28 cellular contexts compared by ENCODE assay signal in the genomic region with DNA sequence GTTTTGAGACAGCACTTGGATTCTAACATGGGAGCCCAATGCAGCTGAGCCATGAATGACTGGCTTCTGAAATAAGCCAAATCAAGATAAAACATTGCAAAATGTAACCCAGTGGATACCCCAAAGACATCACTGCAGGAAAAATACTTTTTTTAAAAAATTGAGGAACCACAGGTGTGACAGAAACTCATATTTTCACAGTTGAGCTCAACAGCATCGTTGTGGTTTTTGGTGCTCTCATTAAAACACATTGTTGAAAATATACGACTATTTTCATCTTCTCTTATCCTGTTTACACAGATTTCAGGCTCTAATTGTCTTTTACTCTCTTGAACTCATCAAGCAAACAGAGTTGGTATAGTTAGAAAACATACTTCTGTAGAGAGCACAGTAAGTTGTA.
"Had no signal": no experiment of that assay in that cellular context is flagged by ENCODE, and none has a peak within 500 bp of the region (broad histone marks: within the 10 kb centered on the region; RNA-seq: fewer than 3 reads in every experiment).

No MANE protein-coding gene starts in this region.

- H3K27me3 ChIP-seq: brain microvascular endothelial cell, esophagus squamous epithelium, gastroesophageal sphincter, heart right ventricle, hepatocyte had no signal

- H3K36me3 ChIP-seq: brain microvascular endothelial cell, esophagus squamous epithelium, gastroesophageal sphincter, heart right ventricle had no signal

- H3K4me1 ChIP-seq: esophagus squamous epithelium, gastroesophageal sphincter, heart right ventricle had no signal

- H3K4me3 ChIP-seq: esophagus squamous epithelium, gastroesophageal sphincter, heart right ventricle, hepatocyte had no signal

- H3K27ac ChIP-seq: brain microvascular endothelial cell, epithelial cell of prostate, esophagus squamous epithelium, gastroesophageal sphincter, heart right ventricle, hepatocyte had no signal

- H3K9me3 ChIP-seq: esophagus squamous epithelium, gastroesophageal sphincter had no signal

- DNase-seq: activated CD4-positive, alpha-beta memory T cell treated with anti-CD3 and anti-CD28 coated beads for 36 hours; activated CD4-positive, alpha-beta T cell treated with anti-CD3 and anti-CD28 coated beads for 36 hours; activated CD4-positive, alpha-beta T cell treated with anti-CD3 and anti-CD28 coated beads, Interleukin-2, amount 10 ng/mL, durations not matched to agents 24 days and 14 days; activated CD4-positive, CD25-positive, alpha-beta regulatory T cell; activated CD4-positive, CD25-positive, alpha-beta regulatory T cell treated with anti-CD3 and anti-CD28 coated beads, Interleukin-2, amount 50 U/mL, for 72 hours; activated CD8-positive, alpha-beta memory T cell treated with anti-CD3 and anti-CD28 coated beads, Interleukin-2, amount 10 ng/mL, durations not matched to agents 7 days and 5 days; activated CD8-positive, alpha-beta memory T cell treated with anti-CD3 and anti-CD28 coated beads, Interleukin-2, amount 50 U/mL, for 4 hours; activated CD8-positive, alpha-beta T cell treated with anti-CD3 and anti-CD28 coated beads, Interleukin-2, amount 10 ng/mL, durations not matched to agents 7 days and 5 days; activated gamma-delta T cell; activated naive CD4-positive, alpha-beta T cell; activated naive CD4-positive, alpha-beta T cell treated with anti-CD3 and anti-CD28 coated beads, Interleukin-2, amount 10 ng/mL, durations not matched to agents 7 days and 5 days; activated naive CD8-positive, alpha-beta T cell treated with anti-CD3 and anti-CD28 coated beads, Interleukin-2, amount 10 ng/mL, durations not matched to agents 7 days and 5 days; activated T-cell treated with anti-CD3 and anti-CD28 coated beads, Interleukin-2, amount 50 U/mL, for 1 hour; activated T-cell treated with anti-CD3 and anti-CD28 coated beads, Interleukin-2, amount 50 U/mL, for 72 hours; amniotic stem cell; anterior cingulate cortex; brain microvascular endothelial cell; cortex of kidney; dermis blood vessel endothelial cell; effector CD8-positive, alpha-beta T cell; esophagus squamous epithelium; foreskin melanocyte; heart right ventricle; T-helper 2 cell had no signal

- ATAC-seq: activated CD4-positive, alpha-beta T cell treated with anti-CD3 and anti-CD28 coated beads for 36 hours; activated CD8-positive, alpha-beta memory T cell treated with anti-CD3 and anti-CD28 coated beads, Interleukin-2, amount 10 ng/mL, durations not matched to agents 7 days and 5 days; activated CD8-positive, alpha-beta T cell treated with anti-CD3 and anti-CD28 coated beads, Interleukin-2, amount 10 ng/mL, durations not matched to agents 7 days and 5 days; activated naive CD4-positive, alpha-beta T cell treated with anti-CD3 and anti-CD28 coated beads, Interleukin-2, amount 50 U/mL, for 72 hours; activated T-cell treated with anti-CD3 and anti-CD28 coated beads, Interleukin-2, amount 50 U/mL, for 72 hours; gastroesophageal sphincter; heart right ventricle had no signal
